Comparison of ENCODE assay signal across 6 cellular contexts in the genomic region with DNA sequence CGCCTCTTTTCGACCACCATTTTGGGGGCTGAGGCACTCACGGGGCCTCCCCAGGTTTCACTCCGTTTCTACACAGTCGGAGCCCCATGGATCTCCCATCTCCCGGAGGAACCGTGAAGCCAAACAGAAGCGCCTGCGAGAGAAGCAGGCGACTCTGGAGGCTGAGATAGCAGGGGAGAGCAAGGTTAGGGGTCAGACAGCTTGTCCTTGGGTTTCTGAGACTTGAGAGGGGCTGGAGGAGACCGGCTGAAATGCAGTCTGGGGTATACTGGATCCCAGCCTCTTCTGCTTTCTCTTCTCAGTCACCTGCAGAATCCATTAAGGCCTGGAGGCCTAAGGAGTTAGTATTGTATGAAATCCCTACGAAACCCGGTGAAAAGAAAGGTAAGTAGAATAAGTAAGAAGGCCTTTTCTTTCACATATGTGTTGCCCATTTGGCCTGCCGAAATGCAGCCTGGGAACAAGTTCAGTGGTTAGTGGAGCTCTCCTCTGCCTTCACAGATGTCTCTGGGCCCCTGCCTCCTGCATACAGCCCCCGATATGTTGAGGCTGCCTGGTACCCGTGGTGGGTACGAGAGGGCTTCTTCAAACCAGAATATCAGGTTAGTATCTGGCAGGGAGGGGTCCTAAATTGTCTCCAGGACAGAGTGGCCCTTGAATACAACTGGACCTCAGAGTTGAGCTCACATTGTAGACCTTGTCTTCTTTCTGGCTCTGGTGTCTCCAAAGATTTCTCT. TPM values are rescaled to one million over a fixed set of nuclear protein-coding genes. Genes with fewer than 3 reads are reported as not detected.
DNase-seq lines count a peak whose midpoint lies in the region; ATAC-seq and TF ChIP-seq lines count a peak whose summit lies in the region.

No MANE protein-coding gene starts in this region.

- H3K27ac ChIP-seq in DND-41 (ENCODE audit: low read length) (peak overlapping the region; percentile 81), liver (ENCODE audit: low read depth in 1 of 2, low read length in 2 of 2) (peak overlapping the region; percentile 91)

- peak overlapping the region; percentile 87 for H3K4me3 Mint-ChIP-seq in activated CD8-positive, alpha-beta memory T cell treated with anti-CD3 and anti-CD28 coated beads, Interleukin-2, amount 10 ng/mL, durations not matched to agents 7 days and 5 days

- DNase-seq in DND-41 (peak; percentile 40), HT-29 (ENCODE audit: low spot score) (no peak), NCI-H526 (lab: John Stamatoyannopoulos, UW) (no peak)
- no peak for DNase-seq in activated CD8-positive, alpha-beta memory T cell treated with anti-CD3 and anti-CD28 coated beads, Interleukin-2, amount 10 ng/mL, durations not matched to agents 7 days and 5 days

- peak; percentile 10 for ATAC-seq in DND-41 (ENCODE audit: insufficient read depth, low read depth)
- ATAC-seq in activated CD8-positive, alpha-beta memory T cell treated with anti-CD3 and anti-CD28 coated beads, Interleukin-2, amount 10 ng/mL, durations not matched to agents 7 days and 5 days, result no peak
- ATAC-seq in HG03520 (IDR thresholded peaks at IDR 0.05; ENCODE audit: unreplicated experiment), result no peak

- CTCF ChIA-PET in activated CD8-positive, alpha-beta memory T cell treated with anti-CD3 and anti-CD28 coated beads, Interleukin-2, amount 10 ng/mL, durations not matched to agents 7 days and 5 days (lab: Charles Lee), result interaction anchor here (0.7 to 6.9 kb wide), 27 partner anchors 8 to 317 kb away, joined by 3 to 86 read pairs (median 5); partner anchors contain the start of gene DDR1

- no peak for TF ChIP-seq CTCF in DND-41 (IDR thresholded peaks at IDR 0.05; ENCODE audit: borderline replicate concordance, extremely low read depth, low read length, poor library complexity, severe bottlenecking)
- TF ChIP-seq CTCF in liver (IDR thresholded peaks at IDR 0.05; ENCODE audit: low read depth, low read length, missing input control), result no peak

- H3K4me1 Mint-ChIP-seq in activated CD8-positive, alpha-beta memory T cell treated with anti-CD3 and anti-CD28 coated beads, Interleukin-2, amount 10 ng/mL, durations not matched to agents 7 days and 5 days, result peaks cover 29% of the 10 kb centered on the region

- no peaks in the 10 kb centered on the region for H3K27me3 Mint-ChIP-seq in activated CD8-positive, alpha-beta memory T cell treated with anti-CD3 and anti-CD28 coated beads, Interleukin-2, amount 10 ng/mL, durations not matched to agents 7 days and 5 days

- H3K36me3 ChIP-seq in DND-41 (ENCODE audit: insufficient read depth, low read length), result peaks cover 75% of the 10 kb centered on the region
- peaks cover 3 to 32% (median 21%) of the 10 kb centered on the region in 4 donors for H3K36me3 ChIP-seq in liver (ENCODE audit: control insufficient read depth in 4 of 4, insufficient read depth in 3 of 4, low read depth in 1 of 4, low read length in 3 of 4)

- peak overlapping the region; percentile 82 for H3K9ac ChIP-seq in DND-41 (ENCODE audit: low read depth, low read length)
- H3K9ac ChIP-seq in liver (ENCODE audit: low read depth in 1 of 2, low read length in 2 of 2), result peak overlapping the region; percentile 83 to 85

- H2AFZ ChIP-seq in DND-41 (ENCODE audit: low read depth, low read length), result peak overlapping the region; percentile 62

- H3K27me3 ChIP-seq in DND-41 (ENCODE audit: insufficient read depth, low read length, poor library complexity) (no peaks in the 10 kb centered on the region), liver (ENCODE audit: control insufficient read depth in 4 of 4, insufficient read depth in 4 of 4, low read length in 3 of 4) (no peaks in the 10 kb centered on the region)

- no peaks in the 10 kb centered on the region for H4K20me1 ChIP-seq in DND-41 (ENCODE audit: insufficient read depth, low read length)

- no peak for TF ChIP-seq RAD21 in liver (IDR thresholded peaks at IDR 0.05)

- peak overlapping the region; percentile 44 to 76 for H3K4me3 ChIP-seq in DND-41 (ENCODE audit: low read depth in 1 of 2, low read length in 2 of 2)
- peak overlapping the region; percentile 63 to 75 (median 75) for H3K4me3 ChIP-seq in liver (ENCODE audit: low read depth in 1 of 3, low read length in 3 of 3)

- peaks cover 8% of the 10 kb centered on the region for H3K36me3 Mint-ChIP-seq in activated CD8-positive, alpha-beta memory T cell treated with anti-CD3 and anti-CD28 coated beads, Interleukin-2, amount 10 ng/mL, durations not matched to agents 7 days and 5 days

- H3K4me1 ChIP-seq in DND-41 (ENCODE audit: insufficient read depth, low read length), result peaks cover 46% of the 10 kb centered on the region
- peaks cover 0 to 41% (median 26%) of the 10 kb centered on the region in 4 donors for H3K4me1 ChIP-seq in liver (ENCODE audit: control insufficient read depth in 4 of 4, insufficient read depth in 4 of 4, low read length in 3 of 4)

- H3K79me2 ChIP-seq in DND-41 (ENCODE audit: insufficient read depth, low read length), result peaks cover 36% of the 10 kb centered on the region

- WGBS in liver, result 27% methylated on average over 17 of the region's 17 CpGs

- no peaks in the 10 kb centered on the region for H3K9me3 Mint-ChIP-seq in activated CD8-positive, alpha-beta memory T cell treated with anti-CD3 and anti-CD28 coated beads, Interleukin-2, amount 10 ng/mL, durations not matched to agents 7 days and 5 days (ENCODE audit: low read depth)

- peak overlapping the region; percentile 90 for H3K4me2 ChIP-seq in DND-41 (ENCODE audit: insufficient read depth, low read length)

- H3K9me3 ChIP-seq in DND-41 (ENCODE audit: insufficient read depth, low read length, severe bottlenecking), result no peaks in the 10 kb centered on the region
- H3K9me3 ChIP-seq in liver (ENCODE audit: control insufficient read depth in 4 of 4, low read length in 3 of 4), result no peaks in the 10 kb centered on the region

- H3K27ac Mint-ChIP-seq in activated CD8-positive, alpha-beta memory T cell treated with anti-CD3 and anti-CD28 coated beads, Interleukin-2, amount 10 ng/mL, durations not matched to agents 7 days and 5 days, result peak overlapping the region; percentile 87

TF ChIP-seq in liver, 16 proteins besides CTCF, POLR2A, EP300 and RAD21:
- no peak for TF ChIP-seq GABPA (IDR thresholded peaks at IDR 0.05 in 1 of 2, conservative IDR thresholded peaks at IDR 0.05 in 1 of 2)

RNA-seq across cellular contexts. Expression of gene VARS2, which starts 1.0 kb away (rescaled TPM):
- total RNA-seq in activated CD8-positive, alpha-beta memory T cell treated with anti-CD3 and anti-CD28 coated beads, Interleukin-2, amount 10 ng/mL, durations not matched to agents 7 days and 5 days, result 10 to 100 TPM; 46.6 to 54.1 TPM
- total RNA-seq in liver, result 10 to 100 TPM; 10.2 to 23.3 TPM
- 10 to 100 TPM in 1 of 2 donors, 1 to 10 TPM in 1; 9.4 to 22.4 TPM for polyA plus RNA-seq in liver
- total RNA-seq in HT-29 (2014; rRNA removed; shearing (Covaris generic)), result 23.2 and 24.4 TPM in 2 replicates

RNA-seq across cellular contexts. Expression of gene GTF2H4, which starts 7.0 kb away (rescaled TPM):
- total RNA-seq in activated CD8-positive, alpha-beta memory T cell treated with anti-CD3 and anti-CD28 coated beads, Interleukin-2, amount 10 ng/mL, durations not matched to agents 7 days and 5 days, result 10 to 100 TPM; 30.0 to 34.9 TPM
- total RNA-seq in liver, result 10 to 100 TPM; 11.0 to 13.6 TPM
- polyA plus RNA-seq in liver, result 10 to 100 TPM in 1 of 2 donors, 1 to 10 TPM in 1; 6.2 to 15.8 TPM
- 18.9 and 20.2 TPM in 2 replicates for total RNA-seq in HT-29 (2014; rRNA removed; shearing (Covaris generic))

RNA-seq across cellular contexts. Expression of gene SFTA2, which starts 16.9 kb away (rescaled TPM):
- not detected for total RNA-seq in activated CD8-positive, alpha-beta memory T cell treated with anti-CD3 and anti-CD28 coated beads, Interleukin-2, amount 10 ng/mL, durations not matched to agents 7 days and 5 days
- total RNA-seq in liver, result not detected
- under 1 TPM in 1 of 2 donors, not detected in 1; 0.60 TPM for polyA plus RNA-seq in liver
- total RNA-seq in HT-29 (2014; rRNA removed; shearing (Covaris generic)), result 4.7 and 8.0 TPM in 2 replicates

RNA-seq across cellular contexts. Expression of gene MUCL3, which starts 25.8 kb away (rescaled TPM):
- not detected for total RNA-seq in activated CD8-positive, alpha-beta memory T cell treated with anti-CD3 and anti-CD28 coated beads, Interleukin-2, amount 10 ng/mL, durations not matched to agents 7 days and 5 days
- total RNA-seq in liver, result under 1 TPM in 1 of 2 donors, not detected in 1; under 0.01 TPM
- not detected for polyA plus RNA-seq in liver
- 0.08 and 0.15 TPM in 2 replicates for total RNA-seq in HT-29 (2014; rRNA removed; shearing (Covaris generic))

RNA-seq across cellular contexts. Expression of gene DDR1, which starts 30.7 kb away (rescaled TPM):
- total RNA-seq in activated CD8-positive, alpha-beta memory T cell treated with anti-CD3 and anti-CD28 coated beads, Interleukin-2, amount 10 ng/mL, durations not matched to agents 7 days and 5 days, result 1 to 10 TPM; 3.8 to 4.9 TPM
- 1 to 10 TPM; 4.0 to 5.3 TPM for total RNA-seq in liver
- 1 to 10 TPM; 1.2 to 4.8 TPM for polyA plus RNA-seq in liver
- total RNA-seq in HT-29 (2014; rRNA removed; shearing (Covaris generic)), result 131 and 158 TPM in 2 replicates
